1 cellular context compared by ENCODE assay signal in genomic region chr7:121075952-121076349, GRCh38.
TF ChIP-seq lines count a peak whose summit lies in the region.

No MANE protein-coding gene starts in this region.

TF ChIP-seq in IMR-90, 13 proteins besides CTCF, POLR2A, EP300 and RAD21:
- TF ChIP-seq ELK1 (IDR thresholded peaks at IDR 0.05; ENCODE audit: borderline replicate concordance, low read depth, low read length) (no peak), MAZ (IDR thresholded peaks at IDR 0.05; ENCODE audit: borderline replicate concordance, low read depth, low read length) (no peak), CEBPB (IDR thresholded peaks at IDR 0.05; ENCODE audit: low read depth, low read length) (no peak), CHD1 (IDR thresholded peaks at IDR 0.05; ENCODE audit: low read depth, low read length) (no peak), USF2 (IDR thresholded peaks at IDR 0.05; ENCODE audit: low read depth, low read length) (no peak), RCOR1 (IDR thresholded peaks at IDR 0.05; ENCODE audit: insufficient replicate concordance, low read length) (no peak), NFE2L2 (IDR thresholded peaks at IDR 0.05; ENCODE audit: low read depth, low read length) (no peak), MAFK (IDR thresholded peaks at IDR 0.05; ENCODE audit: low read depth, low read length) (no peak), RFX5 (IDR thresholded peaks at IDR 0.05; ENCODE audit: low read depth, low read length) (no peak), SMC3 (IDR thresholded peaks at IDR 0.05; ENCODE audit: low read depth, low read length) (no peak), MXI1 (IDR thresholded peaks at IDR 0.05; ENCODE audit: borderline replicate concordance, low read depth, low read length) (no peak)
